1 cellular context compared by ENCODE assay signal in the genomic region with DNA sequence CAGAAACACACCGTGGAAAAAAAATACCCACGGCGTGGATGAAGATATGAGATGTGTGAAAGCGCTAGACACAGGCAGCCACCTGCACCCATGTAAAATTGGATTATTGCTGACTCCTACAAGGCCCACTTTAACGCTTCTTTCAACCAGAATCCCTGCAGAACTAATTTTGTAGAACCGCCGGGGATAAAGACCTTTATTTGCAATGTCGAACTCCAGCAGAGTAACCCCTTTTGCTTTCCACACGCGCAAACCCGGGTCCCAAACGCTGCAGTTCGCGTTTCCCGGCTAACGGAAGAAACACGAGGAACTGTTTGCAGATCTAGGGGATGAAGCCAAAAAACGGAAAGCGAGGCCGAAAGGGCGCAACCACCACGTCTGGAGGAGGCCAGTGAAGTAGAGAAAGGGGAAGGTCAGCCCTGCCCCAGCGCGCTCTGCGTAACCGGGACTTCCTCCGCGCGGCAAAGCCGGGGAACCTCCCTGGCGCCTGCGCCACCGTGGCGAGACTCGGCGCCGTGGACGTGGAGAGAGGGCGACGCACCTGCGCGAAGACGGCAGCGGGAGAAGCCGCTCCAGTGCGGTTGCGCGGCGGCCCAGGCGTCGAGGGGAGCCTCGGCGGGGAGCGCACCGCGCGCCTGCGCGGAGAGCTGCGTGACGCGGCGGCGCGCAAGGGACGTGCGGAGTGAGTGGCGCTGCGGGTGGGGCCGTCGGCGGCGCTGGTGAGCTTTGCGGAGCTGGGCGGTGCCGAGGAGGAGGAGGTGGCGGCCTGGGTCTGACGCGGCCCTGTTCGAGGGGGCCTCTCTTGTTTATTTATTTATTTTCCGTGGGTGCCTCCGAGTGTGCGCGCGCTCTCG.
A peak's percentile ranks its signal among the peaks of the same experiment; 100 is the strongest.
TF ChIP-seq lines count a peak whose summit lies in the region.

A gene (plus strand): TSS at position 729 of the 854 bp plus-strand sequence. CDS start 295 bp downstream, outside the sequence.

TF ChIP-seq in HepG2, 621 proteins besides CTCF, POLR2A, EP300 and RAD21 (continued from another document and continues in another):
- TF ChIP-seq, protein P1, sequence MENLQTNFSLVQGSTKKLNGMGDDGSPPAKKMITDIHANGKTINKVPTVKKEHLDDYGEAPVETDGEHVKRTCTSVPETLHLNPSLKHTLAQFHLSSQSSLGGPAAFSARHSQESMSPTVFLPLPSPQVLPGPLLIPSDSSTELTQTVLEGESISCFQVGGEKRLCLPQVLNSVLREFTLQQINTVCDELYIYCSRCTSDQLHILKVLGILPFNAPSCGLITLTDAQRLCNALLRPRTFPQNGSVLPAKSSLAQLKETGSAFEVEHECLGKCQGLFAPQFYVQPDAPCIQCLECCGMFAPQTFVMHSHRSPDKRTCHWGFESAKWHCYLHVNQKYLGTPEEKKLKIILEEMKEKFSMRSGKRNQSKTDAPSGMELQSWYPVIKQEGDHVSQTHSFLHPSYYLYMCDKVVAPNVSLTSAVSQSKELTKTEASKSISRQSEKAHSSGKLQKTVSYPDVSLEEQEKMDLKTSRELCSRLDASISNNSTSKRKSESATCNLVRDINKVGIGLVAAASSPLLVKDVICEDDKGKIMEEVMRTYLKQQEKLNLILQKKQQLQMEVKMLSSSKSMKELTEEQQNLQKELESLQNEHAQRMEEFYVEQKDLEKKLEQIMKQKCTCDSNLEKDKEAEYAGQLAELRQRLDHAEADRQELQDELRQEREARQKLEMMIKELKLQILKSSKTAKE (CRISPR knock-in tag; IDR thresholded peaks at IDR 0.05; ENCODE audit: borderline replicate concordance): peak; percentile 17; the same call in 1 of the 2 replicates
- TF ChIP-seq KAT7 (CRISPR knock-in tag; IDR thresholded peaks at IDR 0.05; ENCODE audit: borderline replicate concordance): peak; percentile 88
- TF ChIP-seq NR2F1 (CRISPR knock-in tag; IDR thresholded peaks at IDR 0.05): peak in 1 of 2 experiments; percentile 6; a peak in 1 of 4 replicates
- TF ChIP-seq, protein P2, sequence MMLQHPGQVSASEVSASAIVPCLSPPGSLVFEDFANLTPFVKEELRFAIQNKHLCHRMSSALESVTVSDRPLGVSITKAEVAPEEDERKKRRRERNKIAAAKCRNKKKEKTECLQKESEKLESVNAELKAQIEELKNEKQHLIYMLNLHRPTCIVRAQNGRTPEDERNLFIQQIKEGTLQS (CRISPR knock-in tag; IDR thresholded peaks at IDR 0.05): peak; percentile 51
- TF ChIP-seq, protein P3, sequence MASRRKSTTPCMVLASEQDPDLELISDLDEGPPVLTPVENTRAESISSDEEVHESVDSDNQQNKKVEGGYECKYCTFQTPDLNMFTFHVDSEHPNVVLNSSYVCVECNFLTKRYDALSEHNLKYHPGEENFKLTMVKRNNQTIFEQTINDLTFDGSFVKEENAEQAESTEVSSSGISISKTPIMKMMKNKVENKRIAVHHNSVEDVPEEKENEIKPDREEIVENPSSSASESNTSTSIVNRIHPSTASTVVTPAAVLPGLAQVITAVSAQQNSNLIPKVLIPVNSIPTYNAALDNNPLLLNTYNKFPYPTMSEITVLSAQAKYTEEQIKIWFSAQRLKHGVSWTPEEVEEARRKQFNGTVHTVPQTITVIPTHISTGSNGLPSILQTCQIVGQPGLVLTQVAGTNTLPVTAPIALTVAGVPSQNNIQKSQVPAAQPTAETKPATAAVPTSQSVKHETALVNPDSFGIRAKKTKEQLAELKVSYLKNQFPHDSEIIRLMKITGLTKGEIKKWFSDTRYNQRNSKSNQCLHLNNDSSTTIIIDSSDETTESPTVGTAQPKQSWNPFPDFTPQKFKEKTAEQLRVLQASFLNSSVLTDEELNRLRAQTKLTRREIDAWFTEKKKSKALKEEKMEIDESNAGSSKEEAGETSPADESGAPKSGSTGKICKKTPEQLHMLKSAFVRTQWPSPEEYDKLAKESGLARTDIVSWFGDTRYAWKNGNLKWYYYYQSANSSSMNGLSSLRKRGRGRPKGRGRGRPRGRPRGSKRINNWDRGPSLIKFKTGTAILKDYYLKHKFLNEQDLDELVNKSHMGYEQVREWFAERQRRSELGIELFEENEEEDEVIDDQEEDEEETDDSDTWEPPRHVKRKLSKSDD (CRISPR knock-in tag; IDR thresholded peaks at IDR 0.05; ENCODE audit: low read depth): peak; percentile 69; the same call in 1 of the 2 replicates
- no peak; the same call in 1 of the 2 replicates for TF ChIP-seq NFYB (CRISPR knock-in tag; IDR thresholded peaks at IDR 0.05)
- TF ChIP-seq ZNF841 (CRISPR knock-in tag; IDR thresholded peaks at IDR 0.05; ENCODE audit: borderline replicate concordance): no peak
- peak; percentile 90 for TF ChIP-seq ZNF331 (CRISPR knock-in tag; IDR thresholded peaks at IDR 0.05)
- TF ChIP-seq, protein P4, sequence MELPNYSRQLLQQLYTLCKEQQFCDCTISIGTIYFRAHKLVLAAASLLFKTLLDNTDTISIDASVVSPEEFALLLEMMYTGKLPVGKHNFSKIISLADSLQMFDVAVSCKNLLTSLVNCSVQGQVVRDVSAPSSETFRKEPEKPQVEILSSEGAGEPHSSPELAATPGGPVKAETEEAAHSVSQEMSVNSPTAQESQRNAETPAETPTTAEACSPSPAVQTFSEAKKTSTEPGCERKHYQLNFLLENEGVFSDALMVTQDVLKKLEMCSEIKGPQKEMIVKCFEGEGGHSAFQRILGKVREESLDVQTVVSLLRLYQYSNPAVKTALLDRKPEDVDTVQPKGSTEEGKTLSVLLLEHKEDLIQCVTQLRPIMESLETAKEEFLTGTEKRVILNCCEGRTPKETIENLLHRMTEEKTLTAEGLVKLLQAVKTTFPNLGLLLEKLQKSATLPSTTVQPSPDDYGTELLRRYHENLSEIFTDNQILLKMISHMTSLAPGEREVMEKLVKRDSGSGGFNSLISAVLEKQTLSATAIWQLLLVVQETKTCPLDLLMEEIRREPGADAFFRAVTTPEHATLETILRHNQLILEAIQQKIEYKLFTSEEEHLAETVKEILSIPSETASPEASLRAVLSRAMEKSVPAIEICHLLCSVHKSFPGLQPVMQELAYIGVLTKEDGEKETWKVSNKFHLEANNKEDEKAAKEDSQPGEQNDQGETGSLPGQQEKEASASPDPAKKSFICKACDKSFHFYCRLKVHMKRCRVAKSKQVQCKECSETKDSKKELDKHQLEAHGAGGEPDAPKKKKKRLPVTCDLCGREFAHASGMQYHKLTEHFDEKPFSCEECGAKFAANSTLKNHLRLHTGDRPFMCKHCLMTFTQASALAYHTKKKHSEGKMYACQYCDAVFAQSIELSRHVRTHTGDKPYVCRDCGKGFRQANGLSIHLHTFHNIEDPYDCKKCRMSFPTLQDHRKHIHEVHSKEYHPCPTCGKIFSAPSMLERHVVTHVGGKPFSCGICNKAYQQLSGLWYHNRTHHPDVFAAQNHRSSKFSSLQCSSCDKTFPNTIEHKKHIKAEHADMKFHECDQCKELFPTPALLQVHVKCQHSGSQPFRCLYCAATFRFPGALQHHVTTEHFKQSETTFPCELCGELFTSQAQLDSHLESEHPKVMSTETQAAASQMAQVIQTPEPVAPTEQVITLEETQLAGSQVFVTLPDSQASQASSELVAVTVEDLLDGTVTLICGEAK (IDR thresholded peaks at IDR 0.05): no peak
- TF ChIP-seq, protein P4 (CRISPR knock-in tag; IDR thresholded peaks at IDR 0.05): peak; percentile 89
- no peak; the same call in 1 of the 2 replicates for TF ChIP-seq ONECUT2 (CRISPR knock-in tag; IDR thresholded peaks at IDR 0.05)
- TF ChIP-seq ZNF678 (CRISPR knock-in tag; IDR thresholded peaks at IDR 0.05): no peak
- peak; percentile 69; the same call in 1 of the 2 replicates for TF ChIP-seq ZBTB42 (CRISPR knock-in tag; IDR thresholded peaks at IDR 0.05)
- peak; percentile 17; the same call in 1 of the 2 replicates for TF ChIP-seq ZBTB20 (CRISPR knock-in tag; IDR thresholded peaks at IDR 0.05; ENCODE audit: borderline replicate concordance, low read depth)
- no peak for TF ChIP-seq PRPF4 (IDR thresholded peaks at IDR 0.05; ENCODE audit: low read depth, low read length, poor library complexity, severe bottlenecking)
- TF ChIP-seq IKZF4 (CRISPR knock-in tag; IDR thresholded peaks at IDR 0.05; ENCODE audit: borderline replicate concordance, low read depth, not compliant biosample characterization): peak; percentile 91
- no peak for TF ChIP-seq SP2 (CRISPR knock-in tag; IDR thresholded peaks at IDR 0.05)
- no peak for TF ChIP-seq SRSF4 (IDR thresholded peaks at IDR 0.05; ENCODE audit: low read depth, low read length, poor library complexity, severe bottlenecking)
- TF ChIP-seq ZNF567 (CRISPR knock-in tag; IDR thresholded peaks at IDR 0.05; ENCODE audit: borderline replicate concordance): peak; percentile 100
- TF ChIP-seq NFE2L2 (IDR thresholded peaks at IDR 0.05; ENCODE audit: low read length): no peak
- TF ChIP-seq, protein P5, sequence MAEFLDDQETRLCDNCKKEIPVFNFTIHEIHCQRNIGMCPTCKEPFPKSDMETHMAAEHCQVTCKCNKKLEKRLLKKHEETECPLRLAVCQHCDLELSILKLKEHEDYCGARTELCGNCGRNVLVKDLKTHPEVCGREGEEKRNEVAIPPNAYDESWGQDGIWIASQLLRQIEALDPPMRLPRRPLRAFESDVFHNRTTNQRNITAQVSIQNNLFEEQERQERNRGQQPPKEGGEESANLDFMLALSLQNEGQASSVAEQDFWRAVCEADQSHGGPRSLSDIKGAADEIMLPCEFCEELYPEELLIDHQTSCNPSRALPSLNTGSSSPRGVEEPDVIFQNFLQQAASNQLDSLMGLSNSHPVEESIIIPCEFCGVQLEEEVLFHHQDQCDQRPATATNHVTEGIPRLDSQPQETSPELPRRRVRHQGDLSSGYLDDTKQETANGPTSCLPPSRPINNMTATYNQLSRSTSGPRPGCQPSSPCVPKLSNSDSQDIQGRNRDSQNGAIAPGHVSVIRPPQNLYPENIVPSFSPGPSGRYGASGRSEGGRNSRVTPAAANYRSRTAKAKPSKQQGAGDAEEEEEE (CRISPR knock-in tag; IDR thresholded peaks at IDR 0.05; ENCODE audit: borderline replicate concordance): 0 out of 2 replicates have a peak, but pooled peaks have one; percentile 71
- TF ChIP-seq, protein P6, sequence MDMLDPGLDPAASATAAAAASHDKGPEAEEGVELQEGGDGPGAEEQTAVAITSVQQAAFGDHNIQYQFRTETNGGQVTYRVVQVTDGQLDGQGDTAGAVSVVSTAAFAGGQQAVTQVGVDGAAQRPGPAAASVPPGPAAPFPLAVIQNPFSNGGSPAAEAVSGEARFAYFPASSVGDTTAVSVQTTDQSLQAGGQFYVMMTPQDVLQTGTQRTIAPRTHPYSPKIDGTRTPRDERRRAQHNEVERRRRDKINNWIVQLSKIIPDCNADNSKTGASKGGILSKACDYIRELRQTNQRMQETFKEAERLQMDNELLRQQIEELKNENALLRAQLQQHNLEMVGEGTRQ (IDR thresholded peaks at IDR 0.05; ENCODE audit: low read depth, low read length): no peak
- TF ChIP-seq, protein P6 (CRISPR knock-in tag; IDR thresholded peaks at IDR 0.05; ENCODE audit: borderline replicate concordance): no peak; the same call in 1 of the 2 replicates
- TF ChIP-seq NR3C1 (CRISPR knock-in tag; IDR thresholded peaks at IDR 0.05): no peak
- TF ChIP-seq ZNF234 (CRISPR knock-in tag; conservative IDR thresholded peaks at IDR 0.05): no peak
- peak; percentile 97 for TF ChIP-seq HES4 (CRISPR knock-in tag; IDR thresholded peaks at IDR 0.05; ENCODE audit: borderline replicate concordance)
- TF ChIP-seq, protein P7, sequence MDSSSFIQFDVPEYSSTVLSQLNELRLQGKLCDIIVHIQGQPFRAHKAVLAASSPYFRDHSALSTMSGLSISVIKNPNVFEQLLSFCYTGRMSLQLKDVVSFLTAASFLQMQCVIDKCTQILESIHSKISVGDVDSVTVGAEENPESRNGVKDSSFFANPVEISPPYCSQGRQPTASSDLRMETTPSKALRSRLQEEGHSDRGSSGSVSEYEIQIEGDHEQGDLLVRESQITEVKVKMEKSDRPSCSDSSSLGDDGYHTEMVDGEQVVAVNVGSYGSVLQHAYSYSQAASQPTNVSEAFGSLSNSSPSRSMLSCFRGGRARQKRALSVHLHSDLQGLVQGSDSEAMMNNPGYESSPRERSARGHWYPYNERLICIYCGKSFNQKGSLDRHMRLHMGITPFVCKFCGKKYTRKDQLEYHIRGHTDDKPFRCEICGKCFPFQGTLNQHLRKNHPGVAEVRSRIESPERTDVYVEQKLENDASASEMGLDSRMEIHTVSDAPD (CRISPR knock-in tag; IDR thresholded peaks at IDR 0.05): peak; percentile 86
- TF ChIP-seq, protein P8, sequence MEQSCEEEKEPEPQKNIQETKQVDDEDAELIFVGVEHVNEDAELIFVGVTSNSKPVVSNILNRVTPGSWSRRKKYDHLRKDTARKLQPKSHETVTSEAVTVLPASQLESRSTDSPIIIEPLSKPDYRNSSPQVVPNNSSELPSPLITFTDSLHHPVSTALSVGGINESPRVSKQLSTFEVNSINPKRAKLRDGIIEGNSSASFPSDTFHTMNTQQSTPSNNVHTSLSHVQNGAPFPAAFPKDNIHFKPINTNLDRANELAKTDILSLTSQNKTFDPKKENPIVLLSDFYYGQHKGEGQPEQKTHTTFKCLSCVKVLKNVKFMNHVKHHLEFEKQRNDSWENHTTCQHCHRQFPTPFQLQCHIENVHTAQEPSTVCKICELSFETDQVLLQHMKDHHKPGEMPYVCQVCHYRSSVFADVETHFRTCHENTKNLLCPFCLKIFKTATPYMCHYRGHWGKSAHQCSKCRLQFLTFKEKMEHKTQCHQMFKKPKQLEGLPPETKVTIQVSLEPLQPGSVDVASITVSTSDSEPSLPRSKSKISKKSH (CRISPR knock-in tag; IDR thresholded peaks at IDR 0.05; ENCODE audit: borderline replicate concordance): peak; percentile 98
